ENCODE assay signal across 29 cellular contexts in genomic region chr21:36194024-36194423, GRCh38. TPM values are rescaled to one million over a fixed set of nuclear protein-coding genes. Genes with fewer than 3 reads are reported as not detected.
DNase-seq lines count a peak whose midpoint lies in the region; TF ChIP-seq lines count a peak whose summit lies in the region.
"Had no signal": no experiment of that assay in that cellular context is flagged by ENCODE, and none has a peak within 500 bp of the region (broad histone marks: within the 10 kb centered on the region; RNA-seq: fewer than 3 reads in every experiment).

No MANE protein-coding gene starts in this region.

- DNase-seq in DMS53 treated with DMSO at 0.1 percent for 48 hours (lab: John Stamatoyannopoulos, UW; ENCODE audit: unreplicated experiment) (peak; percentile 50), NCI-H345 (lab: John Stamatoyannopoulos, UW) (peak; percentile 40), fibroblast of peridontal ligament (ENCODE audit: extremely low read depth) (peak; percentile 47), stomach (peak; percentile 30), foreskin melanocyte (no peak), SK-N-SH (no peak), HT-29 (ENCODE audit: low spot score) (no peak)
- DNase-seq: activated CD4-positive, alpha-beta T cell treated with anti-CD3 and anti-CD28 coated beads for 4 hours; activated CD8-positive, alpha-beta memory T cell treated with anti-CD3 and anti-CD28 coated beads for 24 hours; activated effector memory CD4-positive, alpha-beta T cell treated with anti-CD3 and anti-CD28 coated beads, Interleukin-2, amount 50 U/mL, for 16 hours; activated naive CD8-positive, alpha-beta T cell treated with anti-CD3 and anti-CD28 coated beads for 36 hours; Calu3; EL; Karpas-422; left colon; mesendoderm; naive thymus-derived CD4-positive, alpha-beta T cell; NCI-H1436 treated with DMSO at 0.1 percent for 48 hours; NCI-H2171; NCI-H69; stimulated activated naive CD8-positive, alpha-beta T cell treated with anti-CD3 and anti-CD28 coated beads, Interleukin-15, amount 100 ng/mL, for 72 hours; T-helper 17 cell; trophoblast cell had no signal

- no peaks in the 10 kb centered on the region for H3K27me3 ChIP-seq in stomach
- H3K27me3 ChIP-seq in SK-N-SH (ENCODE audit: insufficient read depth) = no peaks in the 10 kb centered on the region
- H3K27me3 ChIP-seq: esophagus muscularis mucosa, gastroesophageal sphincter, hepatocyte had no signal

- H3K36me3 ChIP-seq in stomach = peaks cover 0 to 5% (median 2%) of the 10 kb centered on the region in 4 donors
- no peaks in the 10 kb centered on the region for H3K36me3 ChIP-seq in SK-N-SH (replicated peaks in 1 of 2; ENCODE audit: control insufficient read depth in 1 of 2, insufficient read depth in 2 of 2, low read length in 1 of 2)

- no peak overlapping the region for H2AFZ ChIP-seq in SK-N-SH (ENCODE audit: low read depth)
- H2AFZ ChIP-seq: hepatocyte had no signal

- 31 to 54% (median 47%) methylated on average over 3 of the region's 3 CpGs for WGBS in stomach, 5 donors
- 91% methylated on average over 3 of the region's 3 CpGs for WGBS in SK-N-SH (ENCODE audit: low lambda C conversion rate)

- no peak overlapping the region for H3K4me2 ChIP-seq in SK-N-SH
- H3K4me2 ChIP-seq: hepatocyte had no signal

- intact Hi-C loops in stomach (cut with DNase I; ENCODE audit: low total_unique reads) = no loop called here

- TF ChIP-seq RAD21 in SK-N-SH (IDR thresholded peaks at IDR 0.05; ENCODE audit: low read length) = no peak

- H3K9me2 ChIP-seq in SK-N-SH = no peaks in the 10 kb centered on the region

- H3F3A ChIP-seq in SK-N-SH (replicated peaks; ENCODE audit: insufficient read depth) = no peaks in the 10 kb centered on the region

- TF ChIP-seq EP300 in stomach (IDR thresholded peaks at IDR 0.05) (no peak), SK-N-SH (IDR thresholded peaks at IDR 0.05; ENCODE audit: borderline replicate concordance in 1 of 2, low read depth in 1 of 2, low read length in 1 of 2) (no peak)

- TF ChIP-seq CTCF in stomach (IDR thresholded peaks at IDR 0.05) = no peak
- no peak for TF ChIP-seq CTCF in SK-N-SH (IDR thresholded peaks at IDR 0.05)

- POLR2A ChIA-PET in SK-N-SH (lab: Yijun Ruan, JAX) = no interaction called here

- H3K79me2 ChIP-seq in SK-N-SH (ENCODE audit: insufficient read depth) = no peaks in the 10 kb centered on the region

- no peak overlapping the region for H3K9ac ChIP-seq in SK-N-SH

- CTCF ChIA-PET in SK-N-SH (lab: Yijun Ruan, JAX) = interaction anchor here (0.9 to 1.3 kb wide), 2 partner anchors 9 to 15 kb away, joined by 3 to 4 read pairs; no protein-coding TSS in a partner anchor

- H3K27ac ChIP-seq in stomach (peak overlapping the region in 3 of 5 donors; percentile 25 to 52 (median 28)), SK-N-SH (ENCODE audit: low read depth in 2 of 2, low read length in 1 of 2) (no peak overlapping the region)
- H3K27ac ChIP-seq: C4-2B, esophagus muscularis mucosa, gastroesophageal sphincter, hepatocyte had no signal

- H3K4me3 ChIP-seq in stomach = no peak overlapping the region
- H3K4me3 ChIP-seq in SK-N-SH (ENCODE audit: low read depth in 2 of 2, low read length in 1 of 2) = no peak overlapping the region
- H3K4me3 ChIP-seq: esophagus muscularis mucosa, gastroesophageal sphincter, GM12878, hepatocyte had no signal

- H3K9me3 ChIP-seq in stomach (no peaks in the 10 kb centered on the region), SK-N-SH (no peaks in the 10 kb centered on the region)
- H3K9me3 ChIP-seq: esophagus muscularis mucosa, gastroesophageal sphincter had no signal

- TF ChIP-seq POLR2A in stomach (IDR thresholded peaks at IDR 0.05) = no peak

- H3K4me1 ChIP-seq in stomach (peaks cover 22 to 60% (median 49%) of the 10 kb centered on the region in 4 donors), SK-N-SH (ENCODE audit: control insufficient read depth in 1 of 2, insufficient read depth in 2 of 2, low read depth in 1 of 2, low read length in 1 of 2) (no peaks in the 10 kb centered on the region)

- no peaks in the 10 kb centered on the region for H4K20me1 ChIP-seq in SK-N-SH (ENCODE audit: insufficient read depth)

TF ChIP-seq in SK-N-SH, 30 proteins besides CTCF, POLR2A, EP300 and RAD21:
- TF ChIP-seq FOSL2 (IDR thresholded peaks at IDR 0.05; ENCODE audit: borderline replicate concordance, low read depth) (no peak), TCF12 (IDR thresholded peaks at IDR 0.05) (no peak), MEF2A (IDR thresholded peaks at IDR 0.05; ENCODE audit: borderline replicate concordance, low read depth) (no peak), FOXM1 (IDR thresholded peaks at IDR 0.05; ENCODE audit: low read depth) (no peak), YY1 (IDR thresholded peaks at IDR 0.05; ENCODE audit: low read depth) (no peak), RFX5 (IDR thresholded peaks at IDR 0.05; ENCODE audit: low read length) (no peak), TAF1 (IDR thresholded peaks at IDR 0.05; ENCODE audit: borderline replicate concordance, low read depth, low read length) (no peak), CHD2 (IDR thresholded peaks at IDR 0.05; ENCODE audit: low read length, partially characterized antibody) (no peak), TEAD4 (IDR thresholded peaks at IDR 0.05; ENCODE audit: borderline replicate concordance, insufficient read depth) (no peak)
- TF ChIP-seq, protein P1, sequence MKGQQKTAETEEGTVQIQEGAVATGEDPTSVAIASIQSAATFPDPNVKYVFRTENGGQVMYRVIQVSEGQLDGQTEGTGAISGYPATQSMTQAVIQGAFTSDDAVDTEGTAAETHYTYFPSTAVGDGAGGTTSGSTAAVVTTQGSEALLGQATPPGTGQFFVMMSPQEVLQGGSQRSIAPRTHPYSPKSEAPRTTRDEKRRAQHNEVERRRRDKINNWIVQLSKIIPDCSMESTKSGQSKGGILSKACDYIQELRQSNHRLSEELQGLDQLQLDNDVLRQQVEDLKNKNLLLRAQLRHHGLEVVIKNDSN (IDR thresholded peaks at IDR 0.05; ENCODE audit: borderline replicate concordance, low read depth) = no peak

RNA-seq across cellular contexts. Expression of gene DOP1B, which starts 37.4 kb away (rescaled TPM):
- total RNA-seq in stomach = 10 to 100 TPM; 33.8 to 63.2 (median 49.2) TPM
- polyA plus RNA-seq in stomach (10 to 100 TPM in 1 of 3 donors, 1 to 10 TPM in 2; 4.1 to 16.5 (median 4.6) TPM), SK-N-SH (2012; rRNA removed) (4.3 and 4.9 TPM in 2 replicates)
- polyA plus RNA-seq in SK-N-SH (2012; cell fraction: cytosol; rRNA removed) = 3.7 and 4.8 TPM in 2 replicates
- 7.5 and 8.2 TPM in 2 replicates for polyA plus RNA-seq in SK-N-SH (2012; cell fraction: nucleus; rRNA removed)
- total RNA-seq in HT-29 (2014; rRNA removed; shearing (Covaris generic)) = 3.5 and 4.3 TPM in 2 replicates

RNA-seq across cellular contexts. Expression of gene CBR3, which starts 59.1 kb away (rescaled TPM):
- 10 to 100 TPM in 1 of 5 donors, 1 to 10 TPM in 2, not detected in 2; 1.1 to 10.7 (median 4.7) TPM for total RNA-seq in stomach
- polyA plus RNA-seq in stomach = 10 to 100 TPM in 1 of 3 donors, 1 to 10 TPM in 2; 4.4 to 32.8 (median 6.4) TPM
- polyA plus RNA-seq in SK-N-SH (2012; rRNA removed) = 5.7 and 6.7 TPM in 2 replicates
- 7.7 and 8.4 TPM in 2 replicates for polyA plus RNA-seq in SK-N-SH (2012; cell fraction: cytosol; rRNA removed)
- 3.3 and 4.7 TPM in 2 replicates for polyA plus RNA-seq in SK-N-SH (2012; cell fraction: nucleus; rRNA removed)
- 0.16 TPM in 1 of 2 replicates, not detected in the other for total RNA-seq in HT-29 (2014; rRNA removed; shearing (Covaris generic))
- total RNA-seq: HepG2 had no signal
- polyA plus RNA-seq: HepG2 had no signal

Comparison
In these comparisons a context has a peak if more than half of its experiments do, and no peak if none do; other contexts are left out.
1. DNase-seq: peak in DMS53 treated with DMSO at 0.1 percent for 48 hours (single experiment), NCI-H345 (single experiment), fibroblast of peridontal ligament (single experiment) and stomach (single experiment); none in foreskin melanocyte (single experiment), SK-N-SH (single experiment) and HT-29 (single experiment).
2. H3K27ac ChIP-seq: peak in stomach (3 of 5); none in SK-N-SH (0 of 2).